Comparison of ENCODE assay signal across 24 cellular contexts in the genomic region with DNA sequence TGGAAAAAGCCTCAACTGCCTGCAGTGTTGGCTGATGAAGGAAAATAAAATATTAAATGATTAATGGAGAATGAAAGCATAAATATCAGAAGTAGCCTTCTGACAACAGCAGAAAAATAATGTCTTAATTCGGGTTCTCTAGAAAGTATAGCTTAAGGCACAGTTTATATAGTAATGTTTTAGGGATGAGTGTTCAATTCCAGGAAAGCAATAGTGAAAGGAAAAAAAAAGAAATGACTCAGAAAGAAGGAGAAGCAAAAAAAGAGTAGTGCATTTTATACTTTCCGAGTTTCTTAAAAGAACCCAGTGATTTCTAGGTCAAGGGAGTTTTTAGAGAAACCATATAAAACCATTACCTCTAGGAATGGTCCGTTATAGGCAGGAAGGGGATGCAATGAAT.
DNase-seq lines count a peak whose midpoint lies in the region; ATAC-seq and TF ChIP-seq lines count a peak whose summit lies in the region.
"Had no signal": no experiment of that assay in that cellular context is flagged by ENCODE, and none has a peak within 500 bp of the region (broad histone marks: within the 10 kb centered on the region; RNA-seq: fewer than 3 reads in every experiment).

No MANE protein-coding gene starts in this region.

- H3K36me3 ChIP-seq in breast epithelium (peaks cover 5% of the 10 kb centered on the region), ascending aorta (no peaks in the 10 kb centered on the region)
- H3K36me3 ChIP-seq: BLaER1 treated with 17β-estradiol and CSF1 and Interleukin-3, amounts not matched to agents 10 nM and 100 nM; SJCRH30 had no signal

- H3K27ac ChIP-seq in breast epithelium (no peak overlapping the region), ascending aorta (peak overlapping the region; percentile 52 to 54), dorsolateral prefrontal cortex (no peak overlapping the region)
- H3K27ac ChIP-seq: 22Rv1; BLaER1 treated with 17β-estradiol and CSF1 and Interleukin-3, amounts not matched to agents 10 nM and 100 nM; SJCRH30 had no signal

- no peak overlapping the region for H3K27ac Mint-ChIP-seq in MCF 10A (ENCODE audit: low read depth, unreplicated experiment)
- H3K27ac Mint-ChIP-seq in stimulated activated memory B cell treated with anti-CD40 and anti-IgM and Interleukin-4, amounts not matched to agents 10 μg/mL and 1 μg/mL and 100 μg/mL, for 72 hours = no peak overlapping the region
- H3K27ac Mint-ChIP-seq: CD4-positive, alpha-beta memory T cell had no signal

- H3K9me3 ChIP-seq in breast epithelium (no peaks in the 10 kb centered on the region), ascending aorta (no peaks in the 10 kb centered on the region)
- H3K9me3 ChIP-seq: BLaER1 treated with 17β-estradiol and CSF1 and Interleukin-3, amounts not matched to agents 10 nM and 100 nM; Caco-2; SJCRH30 had no signal

- BruUV-seq in MCF 10A (replicated peaks; lab: Mats Ljungman, UMichigan) = no TSS peak

- H3K27me3 ChIP-seq in breast epithelium = no peaks in the 10 kb centered on the region
- no peaks in the 10 kb centered on the region for H3K27me3 ChIP-seq in ascending aorta
- no peaks in the 10 kb centered on the region for H3K27me3 ChIP-seq in dorsolateral prefrontal cortex
- H3K27me3 ChIP-seq: BLaER1 treated with 17β-estradiol and CSF1 and Interleukin-3, amounts not matched to agents 10 nM and 100 nM; SJCRH30 had no signal

- CTCF ChIA-PET in MCF 10A (lab: Yijun Ruan, JAX) = interaction anchor here (1.3 kb wide), 1 partner anchor 8 kb away, joined by 6 read pairs; no protein-coding TSS in a partner anchor

- POLR2A ChIA-PET in MCF 10A (lab: Yijun Ruan, JAX) = no interaction called here

- DNase-seq in MCF 10A (ENCODE audit: unreplicated experiment) (no peak), breast epithelium (ENCODE audit: low spot score in 2 of 2) (no peak), ascending aorta (ENCODE audit: low spot score in 2 of 2) (no peak), iris pigment epithelial cell (ENCODE audit: low read depth) (peak; percentile 28), dorsolateral prefrontal cortex (no peak), NCI-H187 treated with DMSO at 0.1 percent for 48 hours (lab: John Stamatoyannopoulos, UW) (no peak), NCI-H1105 treated with DMSO at 0.1 percent for 48 hours (lab: John Stamatoyannopoulos, UW) (no peak)
- DNase-seq: Caco-2; CD4-positive, alpha-beta memory T cell; DMS 273 treated with DMSO at 0.1 percent for 48 hours; DMS79 treated with DMSO at 0.1 percent for 48 hours; Kasumi-1; MM.1S; NCI-H1092; NCI-H1436 treated with DMSO at 0.1 percent for 48 hours; NCI-H2029; NCI-H2227 treated with DMSO at 0.1 percent for 48 hours; NCI-H510A treated with DMSO at 0.1 percent for 48 hours; NCI-H748 treated with DMSO at 0.1 percent for 48 hours; NK-92 treated with Interleukin-12 subunit alpha and Interleukin-12 subunit beta, amount 100 ng/mL, for 24 hours; SJCRH30 had no signal

- H3K27me3 Mint-ChIP-seq in MCF 10A (ENCODE audit: insufficient read depth, unreplicated experiment) = no peaks in the 10 kb centered on the region
- H3K27me3 Mint-ChIP-seq in stimulated activated memory B cell treated with anti-CD40 and anti-IgM and Interleukin-4, amounts not matched to agents 10 μg/mL and 1 μg/mL and 100 μg/mL, for 72 hours = no peaks in the 10 kb centered on the region
- H3K27me3 Mint-ChIP-seq: CD4-positive, alpha-beta memory T cell had no signal

- TF ChIP-seq CTCF in MCF 10A (IDR thresholded peaks at IDR 0.05; ENCODE audit: unreplicated experiment) (no peak), breast epithelium (IDR thresholded peaks at IDR 0.05) (no peak), ascending aorta (IDR thresholded peaks at IDR 0.05) (no peak), dorsolateral prefrontal cortex (IDR thresholded peaks at IDR 0.05 in 54 of 56, conservative IDR thresholded peaks at IDR 0.05 in 2 of 56; ENCODE audit: low read depth in 1 of 56, partially characterized antibody in 56 of 56) (no peak)

- no peak for TF ChIP-seq POLR2A in breast epithelium (IDR thresholded peaks at IDR 0.05)

- no peaks in the 10 kb centered on the region for H3K36me3 Mint-ChIP-seq in MCF 10A (ENCODE audit: insufficient read depth, unreplicated experiment)
- H3K36me3 Mint-ChIP-seq in stimulated activated memory B cell treated with anti-CD40 and anti-IgM and Interleukin-4, amounts not matched to agents 10 μg/mL and 1 μg/mL and 100 μg/mL, for 72 hours = no peaks in the 10 kb centered on the region
- H3K36me3 Mint-ChIP-seq: CD4-positive, alpha-beta memory T cell had no signal

- no peak overlapping the region for H3K4me3 ChIP-seq in breast epithelium
- H3K4me3 ChIP-seq in ascending aorta = no peak overlapping the region
- H3K4me3 ChIP-seq in dorsolateral prefrontal cortex = no peak overlapping the region
- H3K4me3 ChIP-seq: BLaER1 treated with 17β-estradiol and CSF1 and Interleukin-3, amounts not matched to agents 10 nM and 100 nM; SJCRH30 had no signal

- H3K4me3 Mint-ChIP-seq in MCF 10A (ENCODE audit: unreplicated experiment) = peak overlapping the region; percentile 28
- H3K4me3 Mint-ChIP-seq in stimulated activated memory B cell treated with anti-CD40 and anti-IgM and Interleukin-4, amounts not matched to agents 10 μg/mL and 1 μg/mL and 100 μg/mL, for 72 hours = no peak overlapping the region
- H3K4me3 Mint-ChIP-seq: CD4-positive, alpha-beta memory T cell had no signal

- H3K4me1 ChIP-seq in breast epithelium (no peaks in the 10 kb centered on the region), ascending aorta (no peaks in the 10 kb centered on the region)
- H3K4me1 ChIP-seq: BLaER1 treated with 17β-estradiol and CSF1 and Interleukin-3, amounts not matched to agents 10 nM and 100 nM; SJCRH30 had no signal

- intact Hi-C loops in MCF 10A (cut with micrococcal nuclease) = no loop called here
- intact Hi-C loops in breast epithelium (cut with DNase I; ENCODE audit: low total_unique reads) = no loop called here
- intact Hi-C loops in ascending aorta (cut with DNase I) = no loop called here
- intact Hi-C loops in dorsolateral prefrontal cortex (cut with DNase I) = no loop called here

- peaks cover 6% of the 10 kb centered on the region for H3K4me1 Mint-ChIP-seq in MCF 10A (ENCODE audit: insufficient read depth, unreplicated experiment)
- H3K4me1 Mint-ChIP-seq in stimulated activated memory B cell treated with anti-CD40 and anti-IgM and Interleukin-4, amounts not matched to agents 10 μg/mL and 1 μg/mL and 100 μg/mL, for 72 hours = no peaks in the 10 kb centered on the region
- H3K4me1 Mint-ChIP-seq: CD4-positive, alpha-beta memory T cell had no signal

- peaks cover 7% of the 10 kb centered on the region for H3K9me3 Mint-ChIP-seq in MCF 10A (ENCODE audit: unreplicated experiment)
- peaks cover 3% of the 10 kb centered on the region for H3K9me3 Mint-ChIP-seq in stimulated activated memory B cell treated with anti-CD40 and anti-IgM and Interleukin-4, amounts not matched to agents 10 μg/mL and 1 μg/mL and 100 μg/mL, for 72 hours

- no peak for ATAC-seq in stimulated activated memory B cell treated with anti-CD40 and anti-IgM and Interleukin-4, amounts not matched to agents 10 μg/mL and 1 μg/mL and 100 μg/mL, for 72 hours

Comparison
In these comparisons a context has a peak if more than half of its experiments do, and no peak if none do; other contexts are left out.
1. H3K27ac ChIP-seq: peak in ascending aorta (2 of 2); none in breast epithelium (0 of 2) and dorsolateral prefrontal cortex (0 of 59).